In the genomic region with DNA sequence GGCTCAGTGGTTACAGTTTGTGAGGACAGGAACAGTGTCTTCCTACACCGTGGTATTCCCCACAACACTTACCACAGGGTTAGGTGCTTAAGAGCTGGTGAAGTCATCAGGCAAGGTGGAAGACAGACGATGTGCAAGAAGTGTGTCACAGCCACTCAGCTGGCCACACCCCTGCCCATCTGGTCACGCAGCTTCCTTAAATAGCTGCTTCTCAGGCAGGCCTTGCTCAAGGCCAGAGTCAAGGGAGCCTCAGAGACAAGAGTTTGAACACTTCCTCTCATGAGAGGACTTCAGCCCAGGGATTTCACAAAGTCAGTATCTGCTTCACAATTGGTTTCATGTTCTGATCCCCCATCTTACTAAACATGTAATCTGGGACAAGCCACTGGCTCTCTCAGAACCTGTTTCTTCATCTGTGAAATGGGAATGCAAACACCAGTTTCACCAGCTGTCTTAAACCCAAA, we compare ENCODE assay signal across 8 cellular contexts.
DNase-seq lines count a peak whose midpoint lies in the region; ATAC-seq and TF ChIP-seq lines count a peak whose summit lies in the region.

No MANE protein-coding gene starts in this region.

- H3K4me1 ChIP-seq in gastroesophageal sphincter, result no peaks in the 10 kb centered on the region

- no peaks in the 10 kb centered on the region for H3K27me3 Mint-ChIP-seq in activated T-cell treated with anti-CD3 and anti-CD28 coated beads, Interleukin-2, amount 50 U/mL, for 72 hours (ENCODE audit: low read depth)
- H3K27me3 Mint-ChIP-seq in activated T-cell treated with anti-CD3 and anti-CD28 coated beads, Interleukin-2, amount 50 U/mL, for 24 hours, result no peaks in the 10 kb centered on the region
- H3K27me3 Mint-ChIP-seq in stimulated activated memory B cell treated with anti-CD40 and anti-IgM and Interleukin-4, amounts not matched to agents 10 μg/mL and 1 μg/mL and 100 μg/mL, for 72 hours, result no peaks in the 10 kb centered on the region

- H3K9me3 Mint-ChIP-seq in activated T-cell treated with anti-CD3 and anti-CD28 coated beads, Interleukin-2, amount 50 U/mL, for 72 hours, result no peaks in the 10 kb centered on the region
- no peaks in the 10 kb centered on the region for H3K9me3 Mint-ChIP-seq in activated T-cell treated with anti-CD3 and anti-CD28 coated beads, Interleukin-2, amount 50 U/mL, for 24 hours
- no peaks in the 10 kb centered on the region for H3K9me3 Mint-ChIP-seq in stimulated activated memory B cell treated with anti-CD40 and anti-IgM and Interleukin-4, amounts not matched to agents 10 μg/mL and 1 μg/mL and 100 μg/mL, for 72 hours

- H3K36me3 ChIP-seq in gastroesophageal sphincter, result peaks cover 0 to 11% of the 10 kb centered on the region in 2 donors

- no peaks in the 10 kb centered on the region for H3K9me3 ChIP-seq in gastroesophageal sphincter

- TF ChIP-seq CTCF in gastroesophageal sphincter (IDR thresholded peaks at IDR 0.05), result no peak

- H3K36me3 Mint-ChIP-seq in activated T-cell treated with anti-CD3 and anti-CD28 coated beads, Interleukin-2, amount 50 U/mL, for 72 hours (ENCODE audit: insufficient read depth in 2 of 2), result no peaks in the 10 kb centered on the region
- H3K36me3 Mint-ChIP-seq in activated T-cell treated with anti-CD3 and anti-CD28 coated beads, Interleukin-2, amount 50 U/mL, for 24 hours (ENCODE audit: low read depth), result no peaks in the 10 kb centered on the region
- no peaks in the 10 kb centered on the region for H3K36me3 Mint-ChIP-seq in stimulated activated memory B cell treated with anti-CD40 and anti-IgM and Interleukin-4, amounts not matched to agents 10 μg/mL and 1 μg/mL and 100 μg/mL, for 72 hours

- H3K4me3 ChIP-seq in gastroesophageal sphincter, result no peak overlapping the region

- H3K4me1 Mint-ChIP-seq in activated T-cell treated with anti-CD3 and anti-CD28 coated beads, Interleukin-2, amount 50 U/mL, for 72 hours (ENCODE audit: low read depth), result no peaks in the 10 kb centered on the region
- H3K4me1 Mint-ChIP-seq in activated T-cell treated with anti-CD3 and anti-CD28 coated beads, Interleukin-2, amount 50 U/mL, for 24 hours (ENCODE audit: low read depth), result no peaks in the 10 kb centered on the region
- H3K4me1 Mint-ChIP-seq in stimulated activated memory B cell treated with anti-CD40 and anti-IgM and Interleukin-4, amounts not matched to agents 10 μg/mL and 1 μg/mL and 100 μg/mL, for 72 hours, result peaks cover 28% of the 10 kb centered on the region

- no peak for TF ChIP-seq EP300 in gastroesophageal sphincter (IDR thresholded peaks at IDR 0.05)

- H3K27me3 ChIP-seq in gastroesophageal sphincter, result no peaks in the 10 kb centered on the region

- H3K27ac Mint-ChIP-seq in activated T-cell treated with anti-CD3 and anti-CD28 coated beads, Interleukin-2, amount 50 U/mL, for 72 hours, result no peak overlapping the region
- no peak overlapping the region for H3K27ac Mint-ChIP-seq in activated T-cell treated with anti-CD3 and anti-CD28 coated beads, Interleukin-2, amount 50 U/mL, for 24 hours
- peak overlapping the region; percentile 78 for H3K27ac Mint-ChIP-seq in stimulated activated memory B cell treated with anti-CD40 and anti-IgM and Interleukin-4, amounts not matched to agents 10 μg/mL and 1 μg/mL and 100 μg/mL, for 72 hours

- DNase-seq in activated T-cell treated with anti-CD3 and anti-CD28 coated beads, Interleukin-2, amount 50 U/mL, for 72 hours, result peak in 1 of 2 donors; percentile 24
- no peak for DNase-seq in activated T-cell treated with anti-CD3 and anti-CD28 coated beads, Interleukin-2, amount 50 U/mL, for 24 hours
- peak; percentile 29 for DNase-seq in NCI-H82 treated with DMSO at 0.1 percent for 48 hours (lab: John Stamatoyannopoulos, UW; ENCODE audit: unreplicated experiment)
- no peak for DNase-seq in COR-L47 (lab: John Stamatoyannopoulos, UW)
- DNase-seq in NCI-H1694 (lab: John Stamatoyannopoulos, UW), result no peak

- no peak for TF ChIP-seq POLR2A in gastroesophageal sphincter (IDR thresholded peaks at IDR 0.05)

- H3K4me3 Mint-ChIP-seq in activated T-cell treated with anti-CD3 and anti-CD28 coated beads, Interleukin-2, amount 50 U/mL, for 72 hours, result no peak overlapping the region
- no peak overlapping the region for H3K4me3 Mint-ChIP-seq in activated T-cell treated with anti-CD3 and anti-CD28 coated beads, Interleukin-2, amount 50 U/mL, for 24 hours
- no peak overlapping the region for H3K4me3 Mint-ChIP-seq in stimulated activated memory B cell treated with anti-CD40 and anti-IgM and Interleukin-4, amounts not matched to agents 10 μg/mL and 1 μg/mL and 100 μg/mL, for 72 hours

- ATAC-seq in activated T-cell treated with anti-CD3 and anti-CD28 coated beads, Interleukin-2, amount 50 U/mL, for 72 hours (replicated peaks in 1 of 2), result peak; percentile 51 to 90
- ATAC-seq in HG02870 (IDR thresholded peaks at IDR 0.05; ENCODE audit: unreplicated experiment) (peak; percentile 93), gastroesophageal sphincter (peak; percentile 76)
- peak; percentile 94 for ATAC-seq in stimulated activated memory B cell treated with anti-CD40 and anti-IgM and Interleukin-4, amounts not matched to agents 10 μg/mL and 1 μg/mL and 100 μg/mL, for 72 hours

- no peak overlapping the region for H3K27ac ChIP-seq in gastroesophageal sphincter

- 36 to 42% methylated on average over 2 to 3 of the region's 3 CpGs for WGBS in gastroesophageal sphincter (ENCODE audit: low coverage in 1 of 2), 2 donors
